ENCODE assay signal across 20 cellular contexts in the genomic region with DNA sequence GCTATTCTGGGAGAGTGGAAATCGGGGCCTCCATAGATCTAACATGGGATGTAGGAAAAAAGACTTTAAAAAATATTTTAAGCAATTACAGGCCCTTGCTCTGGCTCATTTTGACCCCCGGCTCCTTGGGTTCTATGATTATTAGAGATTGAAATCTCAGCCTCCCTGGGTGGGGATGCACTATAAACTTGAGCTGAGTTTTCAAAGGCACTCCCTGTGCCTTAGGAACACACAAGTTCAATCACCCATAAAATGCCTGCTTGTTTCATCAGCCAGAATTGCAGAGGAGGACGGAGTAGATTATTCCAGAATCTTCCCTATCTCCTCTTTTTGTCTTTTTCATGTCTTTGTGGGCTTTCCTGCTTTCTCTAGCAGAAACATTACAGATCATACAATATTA.
"Had no signal": no experiment of that assay in that cellular context is flagged by ENCODE, and none has a peak within 500 bp of the region (broad histone marks: within the 10 kb centered on the region; RNA-seq: fewer than 3 reads in every experiment).

No MANE protein-coding gene starts in this region.

- H3K27me3 ChIP-seq: esophagus muscularis mucosa, gastroesophageal sphincter, neutrophil, right atrium auricular region, sigmoid colon, upper lobe of left lung, uterus had no signal

- H3K36me3 ChIP-seq: esophagus muscularis mucosa, gastroesophageal sphincter, left ventricle myocardium inferior, lower lobe of right lung, neutrophil, right atrium auricular region, sigmoid colon, upper lobe of left lung, uterus had no signal

- H3K4me1 ChIP-seq: sigmoid colon, uterus had no signal

- DNase-seq: effector memory CD4-positive, alpha-beta T cell; foreskin fibroblast; immature natural killer cell; left cardiac atrium; left ventricle myocardium inferior; lower lobe of right lung; naive B cell; nephron progenitor cell; posterior cingulate gyrus; sigmoid colon; stimulated activated CD4-positive, alpha-beta T cell treated with anti-CD3 and anti-CD28 coated beads, Interleukin-12 subunit alpha, Interleukin-12 subunit beta, amount 100 ng/mL, for 4 hours; stimulated activated CD4-positive, alpha-beta T cell treated with anti-CD3 and anti-CD28 coated beads, Interleukin-2, amount 100 ng/mL, for 48 hours; stimulated activated naive CD4-positive, alpha-beta T cell treated with Interleukin-2 at 50 U/mL for 16 hours; upper lobe of left lung; uterus had no signal

- H3K4me3 ChIP-seq: esophagus muscularis mucosa, gastroesophageal sphincter, left ventricle myocardium inferior, lower lobe of right lung, right atrium auricular region, sigmoid colon, skin epidermis, upper lobe of left lung, uterus had no signal

- H3K9me3 ChIP-seq: esophagus muscularis mucosa, gastroesophageal sphincter, left ventricle myocardium inferior, lower lobe of right lung, neutrophil, right atrium auricular region, sigmoid colon, upper lobe of left lung, uterus had no signal
